Comparison of ENCODE assay signal across 16 cellular contexts in genomic region chr9:114856210-114856941, GRCh38. TPM values are rescaled to one million over a fixed set of nuclear protein-coding genes. Genes with fewer than 3 reads are reported as not detected.
DNase-seq lines count a peak whose midpoint lies in the region; ATAC-seq and TF ChIP-seq lines count a peak whose summit lies in the region.
"Had no signal": no experiment of that assay in that cellular context is flagged by ENCODE, and none has a peak within 500 bp of the region (broad histone marks: within the 10 kb centered on the region; RNA-seq: fewer than 3 reads in every experiment).

No MANE protein-coding gene starts in this region.

- no peaks in the 10 kb centered on the region for H3K27me3 ChIP-seq in BJ (ENCODE audit: control insufficient read depth, insufficient read depth, low read length)

- no peak for TF ChIP-seq CTCF in BJ (IDR thresholded peaks at IDR 0.05; ENCODE audit: insufficient read depth, low read depth, low read length)
- TF ChIP-seq CTCF in foreskin fibroblast (IDR thresholded peaks at IDR 0.05; ENCODE audit: low read depth, low read length) = no peak
- no peak for TF ChIP-seq CTCF in lower leg skin (IDR thresholded peaks at IDR 0.05)

- H3K4me3 ChIP-seq in BJ (ENCODE audit: low read depth, low read length) (no peak overlapping the region), foreskin fibroblast (ENCODE audit: low read depth in 1 of 2, low read length in 2 of 2) (no peak overlapping the region), lower leg skin (ENCODE audit: low read depth, poor library complexity, severe bottlenecking) (no peak overlapping the region)

- H3K36me3 ChIP-seq in BJ (ENCODE audit: control insufficient read depth, insufficient read depth, low read length) = no peaks in the 10 kb centered on the region

- intact Hi-C loops in sciatic nerve (cut with DNase I) (no loop called here), lower leg skin (cut with DNase I; ENCODE audit: low total_unique reads) (no loop called here)

- no peak for TF ChIP-seq POLR2A in lower leg skin (IDR thresholded peaks at IDR 0.05)

- 39 to 45% methylated on average over 4 of the region's 4 CpGs for WGBS in lower leg skin, 2 donors

- peak; percentile 76 for ATAC-seq in SK-N-SH treated with all-trans-retinoic acid at 6 μM for 48 hours
- ATAC-seq in sciatic nerve = peak; percentile 78
- ATAC-seq: PC-3; stimulated activated memory B cell treated with anti-CD40 and anti-IgM and Interleukin-4, amounts not matched to agents 10 μg/mL and 1 μg/mL and 100 μg/mL, for 72 hours had no signal

- POLR2A ChIA-PET in BJ (lab: Charles Lee) = interaction anchor here (0.6 to 0.7 kb wide), 2 partner anchors 38 to 703 kb away, joined by 3 read pairs; no protein-coding TSS in a partner anchor

- CTCF ChIA-PET in BJ (lab: Yijun Ruan, JAX) = interaction anchor here (1.3 kb wide), 2 partner anchors 24 to 50 kb away, joined by 3 to 4 read pairs; no protein-coding TSS in a partner anchor

- DNase-seq in BJ (ENCODE audit: low read depth) = peak; percentile 68
- peak; percentile 65 to 85 for DNase-seq in foreskin fibroblast
- DNase-seq in sciatic nerve (ENCODE audit: low spot score) = peak; percentile 71
- no peak for DNase-seq in NCI-H2171 treated with DMSO at 0.1 percent for 48 hours (lab: John Stamatoyannopoulos, UW)
- no peak for DNase-seq in NCI-H1436 (lab: John Stamatoyannopoulos, UW)
- no peak for DNase-seq in lower leg skin (ENCODE audit: low spot score in 2 of 2)
- DNase-seq in NOMO-1 treated with DMSO at 0.1 percent for 48 hours (lab: John Stamatoyannopoulos, UW; ENCODE audit: unreplicated experiment) = no peak
- DNase-seq: activated CD4-positive, alpha-beta T cell treated with anti-CD3 and anti-CD28 coated beads, Interleukin-2, amount 50 U/mL, for 1 hour; CD4-positive, CD25-positive, alpha-beta regulatory T cell; GDM1; NCI-H446 treated with DMSO at 0.1 percent for 48 hours; PC-3; posterior cingulate gyrus; stimulated activated CD4-positive, alpha-beta T cell treated with anti-CD3 and anti-CD28 coated beads, Interleukin-2, amount 100 ng/mL, for 48 hours had no signal

TF ChIP-seq in SK-N-SH treated with all-trans-retinoic acid at 6 μM for 48 hours, 23 proteins besides CTCF, POLR2A, EP300 and RAD21:
- TF ChIP-seq RARB (CRISPR knock-in tag; IDR thresholded peaks at IDR 0.05) (no peak), ESRRG (CRISPR knock-in tag; IDR thresholded peaks at IDR 0.05) (no peak), ISL1 (CRISPR knock-in tag; IDR thresholded peaks at IDR 0.05) (no peak), ZNF70 (CRISPR knock-in tag; IDR thresholded peaks at IDR 0.05) (no peak), OSR1 (CRISPR knock-in tag; IDR thresholded peaks at IDR 0.05) (no peak)

RNA-seq across cellular contexts. Expression of gene TNFSF15, which starts 50.5 kb away (rescaled TPM):
- polyA plus RNA-seq in BJ (2011; rRNA removed) = 0.13 and 0.27 TPM in 2 replicates
- polyA minus RNA-seq in BJ (2011; rRNA and poly(A)+ RNA removed) = 0.09 and 0.15 TPM in 2 replicates
- total RNA-seq in sciatic nerve (11.9 TPM), lower leg skin (under 1 TPM in 3 of 4 donors, not detected in 1; 0.08 to 0.88 (median 0.26) TPM)
- total RNA-seq: CD4-positive, CD25-positive, alpha-beta regulatory T cell had no signal
- polyA plus RNA-seq: CD4-positive, CD25-positive, alpha-beta regulatory T cell had no signal

Comparison
In these comparisons a context has a peak if more than half of its experiments do, and no peak if none do; other contexts are left out.
1. DNase-seq: peak in BJ (single experiment), foreskin fibroblast (2 of 2) and sciatic nerve (single experiment); none in NCI-H2171 treated with DMSO at 0.1 percent for 48 hours (single experiment), NCI-H1436 (single experiment), lower leg skin (0 of 2) and NOMO-1 treated with DMSO at 0.1 percent for 48 hours (single experiment).